Comparison of ENCODE assay signal across 19 cellular contexts in the genomic region with DNA sequence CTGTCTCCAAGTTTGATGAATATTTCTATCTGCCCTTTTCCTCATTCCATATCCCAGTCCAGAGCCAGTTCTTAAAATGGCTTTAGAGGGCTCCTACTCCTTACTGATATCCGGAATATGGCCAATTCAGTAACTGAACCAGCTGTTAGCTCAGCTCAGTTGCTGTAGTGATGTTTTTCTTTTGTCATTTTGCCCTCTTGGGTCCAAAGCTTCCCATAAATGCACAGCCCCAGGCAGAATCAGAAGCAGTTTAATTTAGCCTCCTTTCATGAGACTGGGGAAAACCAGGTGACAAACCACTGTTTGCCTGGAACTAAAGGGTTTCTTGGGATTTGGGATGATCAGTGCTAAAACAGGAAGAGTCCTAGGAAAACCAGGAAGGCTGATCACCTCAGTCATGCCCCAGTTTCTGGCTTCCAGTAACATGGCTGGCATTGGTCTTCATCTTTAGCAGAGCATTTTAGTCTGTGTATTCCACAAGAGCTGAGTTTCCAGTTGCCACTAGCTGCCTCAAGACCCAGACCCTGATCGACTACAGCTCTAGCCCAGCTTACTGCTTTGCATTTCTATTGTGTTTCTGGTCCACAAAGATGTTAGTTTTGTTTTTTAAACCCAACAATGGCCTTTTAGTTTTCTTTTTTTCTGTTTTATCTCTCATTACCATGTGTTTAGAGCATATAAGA. TPM values are rescaled to one million over a fixed set of nuclear protein-coding genes. Genes with fewer than 3 reads are reported as not detected.
DNase-seq lines count a peak whose midpoint lies in the region; ATAC-seq lines count a peak whose summit lies in the region.
"Had no signal": no experiment of that assay in that cellular context is flagged by ENCODE, and none has a peak within 500 bp of the region (broad histone marks: within the 10 kb centered on the region; RNA-seq: fewer than 3 reads in every experiment).

No MANE protein-coding gene starts in this region.

- H3K9ac ChIP-seq in iPS-20b (ENCODE audit: low read depth, low read length) = peak overlapping the region; percentile 10; the same call in 1 of the 2 replicates

- intact Hi-C loops in sciatic nerve (cut with DNase I) = no loop called here

- peaks cover 18% of the 10 kb centered on the region for H3K4me1 ChIP-seq in iPS-20b (ENCODE audit: insufficient read depth, low read length)
- H3K4me1 ChIP-seq: foreskin keratinocyte had no signal

- peak; percentile 52 for ATAC-seq in sciatic nerve
- ATAC-seq: foreskin keratinocyte had no signal

- in situ Hi-C loops in SK-MEL-5 (cut with HindIII; ENCODE audit: low pct_unique_long_range_greater_than_20kb, low sequenced_read_pairs) = no loop called here

- H3K27me3 ChIP-seq in iPS-20b (ENCODE audit: insufficient read depth, low read length) = no peaks in the 10 kb centered on the region
- H3K27me3 ChIP-seq: foreskin keratinocyte, upper lobe of left lung had no signal

- H3K9me3 ChIP-seq in iPS-20b (ENCODE audit: insufficient read depth, low read depth, low read length) = no peaks in the 10 kb centered on the region
- H3K9me3 ChIP-seq: upper lobe of left lung had no signal

- H3K36me3 ChIP-seq in iPS-20b (ENCODE audit: insufficient read depth, low read depth, low read length) = no peaks in the 10 kb centered on the region
- H3K36me3 ChIP-seq: upper lobe of left lung had no signal

- H3K4me3 ChIP-seq in iPS-20b (ENCODE audit: low read length) = no peak overlapping the region
- H3K4me3 ChIP-seq: upper lobe of left lung had no signal

- H3K27ac ChIP-seq in iPS-20b (ENCODE audit: low read length) = no peak overlapping the region
- H3K27ac ChIP-seq: 22Rv1, foreskin keratinocyte, upper lobe of left lung had no signal

- peak; percentile 10 for DNase-seq in DMS153 (lab: John Stamatoyannopoulos, UW)
- no peak for DNase-seq in DMS153 treated with DMSO at 0.1 percent for 48 hours (lab: John Stamatoyannopoulos, UW; ENCODE audit: unreplicated experiment)
- peak; percentile 54 for DNase-seq in SK-MEL-5 (ENCODE audit: low read depth, low spot score)
- no peak for DNase-seq in sciatic nerve (ENCODE audit: low spot score)
- DNase-seq in activated gamma-delta T cell (lab: John Stamatoyannopoulos, UW) = no peak
- DNase-seq in NCI-H82 treated with DMSO at 0.1 percent for 48 hours (lab: John Stamatoyannopoulos, UW; ENCODE audit: unreplicated experiment) = no peak
- no peak for DNase-seq in activated T-cell treated with anti-CD3 and anti-CD28 coated beads for 4 hours
- DNase-seq: activated CD4-positive, alpha-beta T cell treated with anti-CD3 and anti-CD28 coated beads for 1 hour; activated naive CD4-positive, alpha-beta T cell treated with Interleukin-2 at 50 U/mL for 16 hours; foreskin keratinocyte; Kasumi-1; NCI-H226; SHP77 treated with DMSO at 0.1 percent for 48 hours; stimulated activated CD4-positive, alpha-beta T cell treated with anti-CD3 and anti-CD28 coated beads, Interleukin-15, amount 100 ng/mL, for 24 hours; stimulated activated naive CD4-positive, alpha-beta T cell treated with Interleukin-2 at 50 U/mL for 16 hours; T1000 had no signal

RNA-seq across cellular contexts. Expression of a gene that starts 40.6 kb away (rescaled TPM):
- total RNA-seq in SK-MEL-5 (2014; rRNA removed; shearing (Covaris generic)) = 41.2 and 48.4 TPM in 2 replicates
- 29.5 and 39.8 TPM in 2 replicates for polyA plus RNA-seq in SK-MEL-5 (2015; cell fraction: cytosol; rRNA removed)
- 57.8 and 62.2 TPM in 2 replicates for polyA plus RNA-seq in SK-MEL-5 (2015; cell fraction: nucleus; rRNA removed)
- total RNA-seq in sciatic nerve = 47.5 TPM

Comparison
In these comparisons a context has a peak if more than half of its experiments do, and no peak if none do; other contexts are left out.
1. DNase-seq: peak in DMS153 (single experiment) and SK-MEL-5 (single experiment); none in DMS153 treated with DMSO at 0.1 percent for 48 hours (single experiment), sciatic nerve (single experiment), activated gamma-delta T cell (single experiment), NCI-H82 treated with DMSO at 0.1 percent for 48 hours (single experiment) and activated T-cell treated with anti-CD3 and anti-CD28 coated beads for 4 hours (single experiment).